Comparison of ENCODE assay signal across 8 cellular contexts in genomic region chr11:72751293-72752087, GRCh38. TPM values are rescaled to one million over a fixed set of nuclear protein-coding genes. Genes with fewer than 3 reads are reported as not detected.
A peak's percentile ranks its signal among the peaks of the same experiment; 100 is the strongest.
DNase-seq lines count a peak whose midpoint lies in the region; ATAC-seq and TF ChIP-seq lines count a peak whose summit lies in the region.

No MANE protein-coding gene starts in this region.

- peak overlapping the region; percentile 87 for H3K4me3 Mint-ChIP-seq in activated naive CD4-positive, alpha-beta T cell treated with anti-CD3 and anti-CD28 coated beads, Interleukin-2, amount 10 ng/mL, durations not matched to agents 7 days and 5 days
- H3K4me3 Mint-ChIP-seq in activated CD4-positive, alpha-beta memory T cell treated with anti-CD3 and anti-CD28 coated beads for 36 hours = peak overlapping the region; percentile 94

- no peaks in the 10 kb centered on the region for H4K20me1 ChIP-seq in hepatocyte (ENCODE audit: insufficient read depth, poor library complexity, severe bottlenecking)

- H3K4me1 ChIP-seq in hepatocyte (ENCODE audit: insufficient read depth) = peaks cover 38% of the 10 kb centered on the region
- peaks cover 15 to 67% (median 42%) of the 10 kb centered on the region in 4 donors for H3K4me1 ChIP-seq in stomach

- POLR2A ChIA-PET in activated CD4-positive, alpha-beta memory T cell treated with anti-CD3 and anti-CD28 coated beads for 36 hours (lab: Charles Lee) = no interaction called here

- no peak for TF ChIP-seq POLR2A in stomach (IDR thresholded peaks at IDR 0.05)

- H3K9me3 ChIP-seq in hepatocyte (ENCODE audit: low read depth) = no peaks in the 10 kb centered on the region
- no peaks in the 10 kb centered on the region for H3K9me3 ChIP-seq in stomach

- H3K27me3 Mint-ChIP-seq in activated naive CD4-positive, alpha-beta T cell treated with anti-CD3 and anti-CD28 coated beads, Interleukin-2, amount 10 ng/mL, durations not matched to agents 7 days and 5 days = peaks cover 4% of the 10 kb centered on the region
- H3K27me3 Mint-ChIP-seq in activated CD4-positive, alpha-beta memory T cell treated with anti-CD3 and anti-CD28 coated beads for 36 hours = no peaks in the 10 kb centered on the region

- CTCF ChIA-PET in activated naive CD4-positive, alpha-beta T cell treated with anti-CD3 and anti-CD28 coated beads, Interleukin-2, amount 10 ng/mL, durations not matched to agents 7 days and 5 days (lab: Charles Lee) = no interaction called here
- CTCF ChIA-PET in activated CD4-positive, alpha-beta memory T cell treated with anti-CD3 and anti-CD28 coated beads for 36 hours (lab: Charles Lee) = interaction anchor here (4.3 kb wide), 1 partner anchor 26 kb away, joined by 16 read pairs; no protein-coding TSS in a partner anchor

- H3K27me3 ChIP-seq in hepatocyte (no peaks in the 10 kb centered on the region), stomach (no peaks in the 10 kb centered on the region)

- DNase-seq in activated naive CD4-positive, alpha-beta T cell treated with anti-CD3 and anti-CD28 coated beads, Interleukin-2, amount 10 ng/mL, durations not matched to agents 7 days and 5 days = no peak
- no peak for DNase-seq in activated naive CD4-positive, alpha-beta T cell (lab: John Stamatoyannopoulos, UW)
- no peak for DNase-seq in activated CD4-positive, alpha-beta memory T cell treated with anti-CD3 and anti-CD28 coated beads for 36 hours
- no peak for DNase-seq in hepatocyte (ENCODE audit: low spot score)
- no peak for DNase-seq in stomach
- no peak for DNase-seq in NCI-H226
- no peak for DNase-seq in GDM1 (lab: John Stamatoyannopoulos, UW)

- peak overlapping the region; percentile 48 for H2AFZ ChIP-seq in hepatocyte

- no peaks in the 10 kb centered on the region for H3K9me3 Mint-ChIP-seq in activated naive CD4-positive, alpha-beta T cell treated with anti-CD3 and anti-CD28 coated beads, Interleukin-2, amount 10 ng/mL, durations not matched to agents 7 days and 5 days
- no peaks in the 10 kb centered on the region for H3K9me3 Mint-ChIP-seq in activated CD4-positive, alpha-beta memory T cell treated with anti-CD3 and anti-CD28 coated beads for 36 hours

- no peak for ATAC-seq in GM21576 (IDR thresholded peaks at IDR 0.05; ENCODE audit: unreplicated experiment)

- H3K4me3 ChIP-seq in hepatocyte = peak overlapping the region; percentile 89
- peak overlapping the region; percentile 50 to 80 (median 66) for H3K4me3 ChIP-seq in stomach

- no peaks in the 10 kb centered on the region for H3K9me2 ChIP-seq in hepatocyte (replicated peaks; ENCODE audit: insufficient read depth)

- no peaks in the 10 kb centered on the region for H3K36me3 Mint-ChIP-seq in activated naive CD4-positive, alpha-beta T cell treated with anti-CD3 and anti-CD28 coated beads, Interleukin-2, amount 10 ng/mL, durations not matched to agents 7 days and 5 days
- peaks cover 3% of the 10 kb centered on the region for H3K36me3 Mint-ChIP-seq in activated CD4-positive, alpha-beta memory T cell treated with anti-CD3 and anti-CD28 coated beads for 36 hours

- TF ChIP-seq EP300 in stomach (IDR thresholded peaks at IDR 0.05) = no peak

- peak overlapping the region; percentile 98 for H3K4me2 ChIP-seq in hepatocyte

- H3K27ac ChIP-seq in hepatocyte = peak overlapping the region; percentile 77
- peak overlapping the region in 4 of 5 donors; percentile 45 to 76 (median 72) for H3K27ac ChIP-seq in stomach

- intact Hi-C loops in activated CD4-positive, alpha-beta memory T cell treated with anti-CD3 and anti-CD28 coated beads for 36 hours (cut with micrococcal nuclease) = loop anchor here (1.0 kb wide), 3 partner anchors 15 to 62 kb away; no protein-coding TSS in a partner anchor
- intact Hi-C loops in stomach (cut with DNase I; ENCODE audit: low total_unique reads) = no loop called here

- H3K79me2 ChIP-seq in hepatocyte = peaks cover 39% of the 10 kb centered on the region

- TF ChIP-seq CTCF in hepatocyte (IDR thresholded peaks at IDR 0.05; ENCODE audit: poor library complexity) = no peak
- no peak for TF ChIP-seq CTCF in stomach (IDR thresholded peaks at IDR 0.05)

- peak overlapping the region; percentile 75 for H3K27ac Mint-ChIP-seq in activated naive CD4-positive, alpha-beta T cell treated with anti-CD3 and anti-CD28 coated beads, Interleukin-2, amount 10 ng/mL, durations not matched to agents 7 days and 5 days
- H3K27ac Mint-ChIP-seq in activated CD4-positive, alpha-beta memory T cell treated with anti-CD3 and anti-CD28 coated beads for 36 hours = peak overlapping the region; percentile 74

- 22% methylated on average over 15 of the region's 18 CpGs for WGBS in hepatocyte (ENCODE audit: low lambda C conversion rate, missing lambda C conversion rate)
- WGBS in stomach, 5 donors = 33 to 62% (median 33%) methylated on average over 8 to 18 of the region's 18 CpGs

- H3K4me1 Mint-ChIP-seq in activated naive CD4-positive, alpha-beta T cell treated with anti-CD3 and anti-CD28 coated beads, Interleukin-2, amount 10 ng/mL, durations not matched to agents 7 days and 5 days = peaks cover 50% of the 10 kb centered on the region
- peaks cover 42% of the 10 kb centered on the region for H3K4me1 Mint-ChIP-seq in activated CD4-positive, alpha-beta memory T cell treated with anti-CD3 and anti-CD28 coated beads for 36 hours (ENCODE audit: low read depth)

- H3K36me3 ChIP-seq in hepatocyte (replicated peaks; ENCODE audit: insufficient read depth, low read depth) = no peaks in the 10 kb centered on the region
- peaks cover 5 to 26% (median 22%) of the 10 kb centered on the region in 4 donors for H3K36me3 ChIP-seq in stomach

RNA-seq across cellular contexts. Expression of gene ARAP1, which starts 0.7 kb away (rescaled TPM):
- 10 to 100 TPM; 77.4 to 79.6 TPM for total RNA-seq in activated CD4-positive, alpha-beta memory T cell treated with anti-CD3 and anti-CD28 coated beads for 36 hours
- total RNA-seq in hepatocyte (86.9 and 118 TPM in 2 replicates), stomach (100 to 1,000 TPM in 3 of 5 donors, 10 to 100 TPM in 2; 61.9 to 201 (median 127) TPM)
- polyA plus RNA-seq in hepatocyte (53.2 and 60.2 TPM in 2 replicates), stomach (10 to 100 TPM; 32.2 to 51.1 (median 38.2) TPM)

RNA-seq across cellular contexts. Expression of gene STARD10, which starts 42.4 kb away (rescaled TPM):
- 10 to 100 TPM; 14.8 to 16.8 TPM for total RNA-seq in activated CD4-positive, alpha-beta memory T cell treated with anti-CD3 and anti-CD28 coated beads for 36 hours
- 290 and 390 TPM in 2 replicates for total RNA-seq in hepatocyte
- 575 and 686 TPM in 2 replicates for polyA plus RNA-seq in hepatocyte
- 100 to 1,000 TPM; 125 to 895 (median 321) TPM for total RNA-seq in stomach
- polyA plus RNA-seq in stomach = 100 to 1,000 TPM; 310 to 950 (median 759) TPM

Comparison
In these comparisons a context has a peak if more than half of its experiments do, and no peak if none do; other contexts are left out.
1. RNA of gene STARD10, which starts 42.4 kb away (total RNA-seq): 125 to 895 TPM in stomach and 290 to 390 TPM in hepatocyte; 14.8 to 16.8 TPM in activated CD4-positive, alpha-beta memory T cell treated with anti-CD3 and anti-CD28 coated beads for 36 hours; every median in the first group is over 4 times any median in the second.